In genomic region chr20:39897781-39898466, GRCh38 we compare ENCODE assay signal across 2 cellular contexts.
TF ChIP-seq lines count a peak whose summit lies in the region.

No MANE protein-coding gene starts in this region.

TF ChIP-seq in liver, 16 proteins besides CTCF, POLR2A, EP300 and RAD21:
- TF ChIP-seq RXRA (IDR thresholded peaks at IDR 0.05) = peak; percentile 7 to 43
- no peak for TF ChIP-seq FOXA1 (IDR thresholded peaks at IDR 0.05)
TF ChIP-seq in liver: peak in this region for 1.

TF ChIP-seq in HepG2, 621 proteins besides CTCF, POLR2A, EP300 and RAD21:
- TF ChIP-seq ELF1 (CRISPR knock-in tag; IDR thresholded peaks at IDR 0.05) (no peak), E2F2 (CRISPR knock-in tag; IDR thresholded peaks at IDR 0.05; ENCODE audit: borderline replicate concordance) (no peak), ZNF678 (CRISPR knock-in tag; IDR thresholded peaks at IDR 0.05) (no peak), BCLAF1 (IDR thresholded peaks at IDR 0.05) (no peak), ZHX2 (IDR thresholded peaks at IDR 0.05; ENCODE audit: low read depth) (no peak), ZHX2 (CRISPR knock-in tag; IDR thresholded peaks at IDR 0.05; ENCODE audit: borderline replicate concordance) (no peak), FLYWCH1 (CRISPR knock-in tag; IDR thresholded peaks at IDR 0.05) (no peak), ZNF407 (CRISPR knock-in tag; IDR thresholded peaks at IDR 0.05; ENCODE audit: not compliant biosample characterization) (no peak), NONO (IDR thresholded peaks at IDR 0.05) (no peak), NONO (CRISPR knock-in tag; conservative IDR thresholded peaks at IDR 0.05) (no peak), ZNF546 (CRISPR knock-in tag; conservative IDR thresholded peaks at IDR 0.05) (no peak), ZBTB1 (CRISPR knock-in tag; IDR thresholded peaks at IDR 0.05; ENCODE audit: borderline replicate concordance) (no peak), HMGXB3 (CRISPR knock-in tag; IDR thresholded peaks at IDR 0.05; ENCODE audit: borderline replicate concordance) (no peak), AGO2 (optimal IDR thresholded peaks at IDR 0.05; ENCODE audit: low read depth, low read length) (no peak), SMAD1 (CRISPR knock-in tag; IDR thresholded peaks at IDR 0.05; ENCODE audit: borderline replicate concordance, low read depth) (no peak), CHD4 (IDR thresholded peaks at IDR 0.05; ENCODE audit: borderline replicate concordance, low read length) (no peak)
